22 cellular contexts compared by ENCODE assay signal in the genomic region with DNA sequence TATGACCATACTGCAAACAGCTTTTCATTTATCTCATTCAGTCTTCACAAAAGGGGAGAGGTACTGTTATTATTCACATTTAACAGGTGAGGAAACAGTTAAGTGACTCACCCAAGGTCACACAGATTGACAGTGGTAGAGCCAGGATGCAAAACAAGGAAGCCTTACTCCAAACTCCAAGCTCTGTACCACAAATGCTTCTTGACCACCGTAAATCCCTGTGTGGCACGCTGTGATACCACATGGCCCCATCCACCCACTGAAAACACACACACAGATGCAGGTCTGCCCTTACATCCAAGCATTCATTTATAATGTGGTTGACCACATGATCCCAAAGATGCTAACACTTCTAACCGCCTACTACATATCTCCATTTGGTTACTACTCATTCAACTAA.
DNase-seq lines count a peak whose midpoint lies in the region; ATAC-seq, FAIRE-seq and TF ChIP-seq lines count a peak whose summit lies in the region.
"Had no signal": no experiment of that assay in that cellular context is flagged by ENCODE, and none has a peak within 500 bp of the region (broad histone marks: within the 10 kb centered on the region; RNA-seq: fewer than 3 reads in every experiment).

No MANE protein-coding gene starts in this region.

- H4K20me1 ChIP-seq in astrocyte (ENCODE audit: insufficient read depth, low read length): no peaks in the 10 kb centered on the region

- H3K4me2 ChIP-seq in astrocyte (ENCODE audit: low read length): no peak overlapping the region

- CTCF ChIA-PET in activated naive CD4-positive, alpha-beta T cell treated with anti-CD3 and anti-CD28 coated beads, Interleukin-2, amount 10 ng/mL, durations not matched to agents 7 days and 5 days (lab: Charles Lee): interaction anchor here (1.6 kb wide), 1 partner anchor 11 kb away, joined by 4 read pairs; no protein-coding TSS in a partner anchor

- H3K27me3 Mint-ChIP-seq in activated naive CD4-positive, alpha-beta T cell treated with anti-CD3 and anti-CD28 coated beads, Interleukin-2, amount 50 U/mL, for 24 hours: no peaks in the 10 kb centered on the region
- H3K27me3 Mint-ChIP-seq in activated naive CD4-positive, alpha-beta T cell treated with anti-CD3 and anti-CD28 coated beads, Interleukin-2, amount 10 ng/mL, durations not matched to agents 7 days and 5 days: no peaks in the 10 kb centered on the region
- no peaks in the 10 kb centered on the region for H3K27me3 Mint-ChIP-seq in astrocyte (ENCODE audit: low read depth, unreplicated experiment)
- H3K27me3 Mint-ChIP-seq in stimulated activated naive CD8-positive, alpha-beta T cell treated with anti-CD3 and anti-CD28 coated beads, Interleukin-15, Interleukin-2, amounts not matched to agents 100 ng/mL and 50 ng/mL, for 24 hours: no peaks in the 10 kb centered on the region
- H3K27me3 Mint-ChIP-seq in progenitor cell of endocrine pancreas: no peaks in the 10 kb centered on the region
- H3K27me3 Mint-ChIP-seq: memory B cell had no signal

- peaks cover 40% of the 10 kb centered on the region for H3K4me1 Mint-ChIP-seq in activated naive CD4-positive, alpha-beta T cell treated with anti-CD3 and anti-CD28 coated beads, Interleukin-2, amount 50 U/mL, for 24 hours
- no peaks in the 10 kb centered on the region for H3K4me1 Mint-ChIP-seq in activated naive CD4-positive, alpha-beta T cell treated with anti-CD3 and anti-CD28 coated beads, Interleukin-2, amount 10 ng/mL, durations not matched to agents 7 days and 5 days
- H3K4me1 Mint-ChIP-seq in astrocyte (ENCODE audit: low read depth, unreplicated experiment): peaks cover 55% of the 10 kb centered on the region
- H3K4me1 Mint-ChIP-seq in stimulated activated naive CD8-positive, alpha-beta T cell treated with anti-CD3 and anti-CD28 coated beads, Interleukin-15, Interleukin-2, amounts not matched to agents 100 ng/mL and 50 ng/mL, for 24 hours (ENCODE audit: low read depth): peaks cover 25% of the 10 kb centered on the region
- peaks cover 6% of the 10 kb centered on the region for H3K4me1 Mint-ChIP-seq in progenitor cell of endocrine pancreas (ENCODE audit: low read depth)

- DNase-seq in activated naive CD4-positive, alpha-beta T cell treated with anti-CD3 and anti-CD28 coated beads, Interleukin-2, amount 10 ng/mL, durations not matched to agents 7 days and 5 days: no peak
- peak; percentile 29 for DNase-seq in RPMI7951 (ENCODE audit: low read depth)
- peak; percentile 93 for DNase-seq in astrocyte (ENCODE audit: low read depth)
- no peak for DNase-seq in progenitor cell of endocrine pancreas (ENCODE audit: low spot score, unreplicated experiment)
- DNase-seq: activated CD4-positive, alpha-beta T cell treated with anti-CD3 and anti-CD28 coated beads for 1 hour; HFFc6; left cardiac atrium; NCI-H1092 treated with DMSO at 0.1 percent for 48 hours; NCI-H2029; NCI-H345; NCI-H82; nucleus accumbens; OCI-M1; Right ventricle myocardium superior; stimulated activated CD4-positive, alpha-beta T cell treated with anti-CD3 and anti-CD28 coated beads, Interleukin-12 subunit alpha, Interleukin-12 subunit beta, amount 100 ng/mL, for 4 hours had no signal

- FAIRE-seq in astrocyte (lab: Jason Lieb, UNC): peak; percentile 17
- FAIRE-seq: D721Med had no signal

- no peak overlapping the region for H3K4me3 ChIP-seq in astrocyte (ENCODE audit: insufficient read depth, low read depth, low read length)
- H3K4me3 ChIP-seq: cardiac muscle cell had no signal

- peaks cover 70% of the 10 kb centered on the region for H3K79me2 ChIP-seq in astrocyte (ENCODE audit: insufficient read depth, low read length)

- no peak overlapping the region for H2AFZ ChIP-seq in astrocyte (ENCODE audit: low read depth, low read length)

- no peaks in the 10 kb centered on the region for H3K9me3 ChIP-seq in astrocyte (ENCODE audit: insufficient read depth, low read depth, low read length)

- no peaks in the 10 kb centered on the region for H3K27me3 ChIP-seq in astrocyte (ENCODE audit: insufficient read depth, low read length)
- H3K27me3 ChIP-seq: cardiac muscle cell had no signal

- H3K9me3 Mint-ChIP-seq in activated naive CD4-positive, alpha-beta T cell treated with anti-CD3 and anti-CD28 coated beads, Interleukin-2, amount 50 U/mL, for 24 hours: no peaks in the 10 kb centered on the region
- H3K9me3 Mint-ChIP-seq in activated naive CD4-positive, alpha-beta T cell treated with anti-CD3 and anti-CD28 coated beads, Interleukin-2, amount 10 ng/mL, durations not matched to agents 7 days and 5 days: peaks cover under 1% of the 10 kb centered on the region
- H3K9me3 Mint-ChIP-seq in astrocyte (ENCODE audit: unreplicated experiment) (peaks cover 5% of the 10 kb centered on the region), progenitor cell of endocrine pancreas (ENCODE audit: low read depth) (peaks cover 6% of the 10 kb centered on the region)
- H3K9me3 Mint-ChIP-seq in stimulated activated naive CD8-positive, alpha-beta T cell treated with anti-CD3 and anti-CD28 coated beads, Interleukin-15, Interleukin-2, amounts not matched to agents 100 ng/mL and 50 ng/mL, for 24 hours: no peaks in the 10 kb centered on the region
- H3K9me3 Mint-ChIP-seq: HFFc6, memory B cell had no signal

- no peaks in the 10 kb centered on the region for H3K36me3 ChIP-seq in astrocyte (ENCODE audit: insufficient read depth, low read length)
- H3K36me3 ChIP-seq: cardiac muscle cell had no signal

- peak overlapping the region; percentile 47 for H3K27ac Mint-ChIP-seq in activated naive CD4-positive, alpha-beta T cell treated with anti-CD3 and anti-CD28 coated beads, Interleukin-2, amount 50 U/mL, for 24 hours
- no peak overlapping the region for H3K27ac Mint-ChIP-seq in activated naive CD4-positive, alpha-beta T cell treated with anti-CD3 and anti-CD28 coated beads, Interleukin-2, amount 10 ng/mL, durations not matched to agents 7 days and 5 days
- H3K27ac Mint-ChIP-seq in astrocyte (ENCODE audit: unreplicated experiment): peak overlapping the region; percentile 17
- peak overlapping the region; percentile 67 for H3K27ac Mint-ChIP-seq in stimulated activated naive CD8-positive, alpha-beta T cell treated with anti-CD3 and anti-CD28 coated beads, Interleukin-15, Interleukin-2, amounts not matched to agents 100 ng/mL and 50 ng/mL, for 24 hours
- no peak overlapping the region for H3K27ac Mint-ChIP-seq in progenitor cell of endocrine pancreas
- H3K27ac Mint-ChIP-seq: HFFc6, memory B cell had no signal

- TF ChIP-seq CTCF in astrocyte (IDR thresholded peaks at IDR 0.05; ENCODE audit: insufficient read depth, low read depth, low read length) (no peak), progenitor cell of endocrine pancreas (IDR thresholded peaks at IDR 0.05; ENCODE audit: unreplicated experiment) (no peak)

- no peak overlapping the region for H3K4me3 Mint-ChIP-seq in activated naive CD4-positive, alpha-beta T cell treated with anti-CD3 and anti-CD28 coated beads, Interleukin-2, amount 50 U/mL, for 24 hours
- H3K4me3 Mint-ChIP-seq in activated naive CD4-positive, alpha-beta T cell treated with anti-CD3 and anti-CD28 coated beads, Interleukin-2, amount 10 ng/mL, durations not matched to agents 7 days and 5 days: no peak overlapping the region
- H3K4me3 Mint-ChIP-seq in astrocyte (ENCODE audit: unreplicated experiment): no peak overlapping the region
- H3K4me3 Mint-ChIP-seq in stimulated activated naive CD8-positive, alpha-beta T cell treated with anti-CD3 and anti-CD28 coated beads, Interleukin-15, Interleukin-2, amounts not matched to agents 100 ng/mL and 50 ng/mL, for 24 hours: no peak overlapping the region
- H3K4me3 Mint-ChIP-seq in progenitor cell of endocrine pancreas (ENCODE audit: low read depth): no peak overlapping the region
- H3K4me3 Mint-ChIP-seq: HFFc6, memory B cell had no signal

- peaks cover 14% of the 10 kb centered on the region for H3K4me1 ChIP-seq in astrocyte (ENCODE audit: insufficient read depth, low read length)

- no peaks in the 10 kb centered on the region for H3K36me3 Mint-ChIP-seq in activated naive CD4-positive, alpha-beta T cell treated with anti-CD3 and anti-CD28 coated beads, Interleukin-2, amount 50 U/mL, for 24 hours
- no peaks in the 10 kb centered on the region for H3K36me3 Mint-ChIP-seq in activated naive CD4-positive, alpha-beta T cell treated with anti-CD3 and anti-CD28 coated beads, Interleukin-2, amount 10 ng/mL, durations not matched to agents 7 days and 5 days
- H3K36me3 Mint-ChIP-seq in astrocyte (ENCODE audit: low read depth, unreplicated experiment) (peaks cover 3% of the 10 kb centered on the region), progenitor cell of endocrine pancreas (ENCODE audit: insufficient read depth) (no peaks in the 10 kb centered on the region)
- H3K36me3 Mint-ChIP-seq in stimulated activated naive CD8-positive, alpha-beta T cell treated with anti-CD3 and anti-CD28 coated beads, Interleukin-15, Interleukin-2, amounts not matched to agents 100 ng/mL and 50 ng/mL, for 24 hours (ENCODE audit: low read depth): peaks cover 1% of the 10 kb centered on the region

- H3K9ac ChIP-seq in astrocyte (ENCODE audit: low read length): no peak overlapping the region

- no peak for ATAC-seq in HG03378 (IDR thresholded peaks at IDR 0.05; ENCODE audit: unreplicated experiment)
- ATAC-seq: left cardiac atrium had no signal

- H3K27ac ChIP-seq in astrocyte (ENCODE audit: low read depth, low read length): no peak overlapping the region
- H3K27ac ChIP-seq: C4-2B, cardiac muscle cell had no signal

Comparison
In these comparisons a context has a peak if more than half of its experiments do, and no peak if none do; other contexts are left out.
1. H3K27ac Mint-ChIP-seq: peak in activated naive CD4-positive, alpha-beta T cell treated with anti-CD3 and anti-CD28 coated beads, Interleukin-2, amount 50 U/mL, for 24 hours (single experiment), astrocyte (single experiment) and stimulated activated naive CD8-positive, alpha-beta T cell treated with anti-CD3 and anti-CD28 coated beads, Interleukin-15, Interleukin-2, amounts not matched to agents 100 ng/mL and 50 ng/mL, for 24 hours (single experiment); none in activated naive CD4-positive, alpha-beta T cell treated with anti-CD3 and anti-CD28 coated beads, Interleukin-2, amount 10 ng/mL, durations not matched to agents 7 days and 5 days (single experiment) and progenitor cell of endocrine pancreas (single experiment).
2. DNase-seq: peak in RPMI7951 (single experiment) and astrocyte (single experiment); none in activated naive CD4-positive, alpha-beta T cell treated with anti-CD3 and anti-CD28 coated beads, Interleukin-2, amount 10 ng/mL, durations not matched to agents 7 days and 5 days (single experiment) and progenitor cell of endocrine pancreas (single experiment).